ENCODE assay signal across 1 cellular context in genomic region chrX:153906126-153906917, GRCh38.
TF ChIP-seq lines count a peak whose summit lies in the region.

No MANE protein-coding gene starts in this region.

TF ChIP-seq in GM12878, 131 proteins besides CTCF, POLR2A, EP300 and RAD21:
- TF ChIP-seq SKIL (IDR thresholded peaks at IDR 0.05; ENCODE audit: low read depth, poor library complexity, severe bottlenecking) (no peak), FOS (IDR thresholded peaks at IDR 0.05; ENCODE audit: borderline replicate concordance, extremely low read depth, insufficient read length) (no peak), PAX5 (IDR thresholded peaks at IDR 0.05; ENCODE audit: borderline replicate concordance, low read depth, low read length) (no peak), POLR2AphosphoS2 (IDR thresholded peaks at IDR 0.05; ENCODE audit: low read depth, low read length) (no peak), TBL1XR1 (IDR thresholded peaks at IDR 0.05; ENCODE audit: low read depth, low read length) (no peak), MEF2A (IDR thresholded peaks at IDR 0.05; ENCODE audit: insufficient read depth, low read depth, low read length) (no peak), CEBPB (IDR thresholded peaks at IDR 0.05; ENCODE audit: borderline replicate concordance in 1 of 2, low read depth in 2 of 2, low read length in 2 of 2) (no peak), RFX5 (IDR thresholded peaks at IDR 0.05; ENCODE audit: low read depth, low read length) (no peak), STAT3 (IDR thresholded peaks at IDR 0.05; ENCODE audit: low read depth, low read length) (no peak), NFXL1 (IDR thresholded peaks at IDR 0.05; ENCODE audit: borderline replicate concordance) (no peak), RCOR1 (conservative IDR thresholded peaks at IDR 0.05; ENCODE audit: low read depth, low read length) (no peak), TCF3 (IDR thresholded peaks at IDR 0.05; ENCODE audit: borderline replicate concordance, insufficient read depth, low read depth, low read length) (no peak), BRCA1 (IDR thresholded peaks at IDR 0.05; ENCODE audit: low read depth, low read length) (no peak), HDAC6 (IDR thresholded peaks at IDR 0.05; ENCODE audit: unreplicated experiment) (no peak), PAX8 (IDR thresholded peaks at IDR 0.05) (no peak), E2F4 (IDR thresholded peaks at IDR 0.05; ENCODE audit: low read depth, low read length) (no peak), ZNF274 (IDR thresholded peaks at IDR 0.05; ENCODE audit: insufficient read depth, insufficient read length) (no peak), SP1 (IDR thresholded peaks at IDR 0.05; ENCODE audit: low read depth, low read length) (no peak), EGR1 (IDR thresholded peaks at IDR 0.05; ENCODE audit: borderline replicate concordance in 1 of 2, low read depth in 2 of 2, low read length in 2 of 2) (no peak)
